ENCODE assay signal across 8 cellular contexts in the genomic region with DNA sequence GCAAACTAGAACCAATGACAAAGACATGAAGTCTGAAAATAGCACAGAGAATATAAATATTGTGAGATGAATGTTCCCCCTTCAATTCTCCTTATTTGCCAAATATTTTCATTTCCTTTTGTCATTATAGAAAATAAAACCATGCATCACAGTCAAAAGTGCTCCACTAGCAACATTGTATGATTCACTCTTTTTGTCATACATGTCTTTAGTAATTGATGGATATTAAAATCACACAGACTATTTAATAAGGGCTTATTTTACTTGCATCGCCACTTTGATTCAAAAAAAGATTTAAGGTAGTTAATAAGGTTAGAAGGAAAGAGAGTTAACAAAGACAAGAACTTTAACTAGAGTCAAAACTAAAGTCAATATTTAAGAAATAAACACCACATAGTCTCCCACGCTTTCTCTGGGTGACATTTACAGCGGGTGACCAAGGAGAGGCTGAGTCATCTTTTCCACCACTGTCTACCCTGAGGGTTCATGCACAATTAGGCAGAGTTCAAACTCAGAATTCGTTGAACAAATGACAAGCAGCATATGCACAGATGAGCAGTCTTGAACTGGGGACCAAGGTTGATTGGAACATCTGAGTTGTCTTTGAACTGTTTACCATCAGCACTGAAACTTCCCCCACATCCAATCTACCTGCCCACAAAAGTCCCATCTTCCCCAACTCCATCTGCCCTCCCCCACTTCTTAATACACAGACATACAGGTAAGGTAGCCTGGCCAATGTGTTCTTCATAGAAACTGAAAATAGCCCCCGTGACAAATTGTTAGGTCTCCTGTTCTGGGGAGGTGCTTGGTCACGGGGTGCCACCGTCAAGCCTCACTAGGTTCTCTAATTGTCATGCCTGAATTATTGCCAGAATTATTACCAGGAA. TPM values are rescaled to one million over a fixed set of nuclear protein-coding genes. Genes with fewer than 3 reads are reported as not detected.
DNase-seq lines count a peak whose midpoint lies in the region; ATAC-seq and TF ChIP-seq lines count a peak whose summit lies in the region.

No MANE protein-coding gene starts in this region.

- H3K4me3 ChIP-seq in PC-3 (ENCODE audit: low read length), result no peak overlapping the region

- H3K27me3 ChIP-seq in PC-3 (ENCODE audit: low read length), result no peaks in the 10 kb centered on the region

- CTCF ChIA-PET in PC-3 (lab: Charles Lee), result no interaction called here

- H3K27ac Mint-ChIP-seq in HFFc6, result no peak overlapping the region

- no peaks in the 10 kb centered on the region for H4K20me1 ChIP-seq in PC-3 (ENCODE audit: low read length)

- peaks cover 4% of the 10 kb centered on the region for H3K9me3 Mint-ChIP-seq in HFFc6

- peak overlapping the region; percentile 18 for H3K4me2 ChIP-seq in PC-3 (ENCODE audit: low read length)

- ATAC-seq in GM18517 (IDR thresholded peaks at IDR 0.05; ENCODE audit: unreplicated experiment) (peak; percentile 98), PC-3 (peak; percentile 97)

- H3K4me3 Mint-ChIP-seq in HFFc6, result no peak overlapping the region

- H3K9me2 ChIP-seq in PC-3 (replicated peaks; ENCODE audit: low read length), result no peaks in the 10 kb centered on the region

- H3K9ac ChIP-seq in PC-3 (ENCODE audit: low read length), result no peak overlapping the region

- peak; percentile 22 for DNase-seq in HFFc6
- DNase-seq in PC-3, result peak; percentile 67
- DNase-seq in kidney glomerular epithelial cell (lab: John Stamatoyannopoulos, UW), result peak; percentile 4
- DNase-seq in mesenteric fat pad (ENCODE audit: low spot score), result no peak
- no peak for DNase-seq in NCI-H1105 (lab: John Stamatoyannopoulos, UW)
- no peak for DNase-seq in globus pallidus (ENCODE audit: low spot score)
- DNase-seq in GOT3 (lab: John Stamatoyannopoulos, UW), result no peak

- BruUV-seq in PC-3 (replicated peaks; lab: Mats Ljungman, UMichigan), result no TSS peak

- POLR2A ChIA-PET in PC-3 (lab: Charles Lee; ENCODE audit: unreplicated experiment), result no interaction called here

- intact Hi-C loops in PC-3 (cut with micrococcal nuclease), result no loop called here

- H3K4me1 Mint-ChIP-seq in HFFc6 (ENCODE audit: low read depth), result peaks cover 21% of the 10 kb centered on the region

- peaks cover 11% of the 10 kb centered on the region for H3K27me3 Mint-ChIP-seq in HFFc6 (ENCODE audit: insufficient read depth)

- TF ChIP-seq CTCF in HFFc6 (IDR thresholded peaks at IDR 0.05) (no peak), PC-3 (conservative IDR thresholded peaks at IDR 0.05; ENCODE audit: low read depth, low read length) (no peak)

- H3F3A ChIP-seq in PC-3 (ENCODE audit: low read length, unreplicated experiment), result no peaks in the 10 kb centered on the region

- H2AFZ ChIP-seq in PC-3 (ENCODE audit: low read length), result no peak overlapping the region

- no peaks in the 10 kb centered on the region for H3K9me3 ChIP-seq in PC-3 (ENCODE audit: low read length)

- no peaks in the 10 kb centered on the region for H3K36me3 ChIP-seq in PC-3 (ENCODE audit: low read depth, low read length)

- H3K79me2 ChIP-seq in PC-3 (ENCODE audit: low read length), result no peaks in the 10 kb centered on the region

- H3K27ac ChIP-seq in PC-3 (ENCODE audit: low read length), result peak overlapping the region; percentile 12

- H3K4me1 ChIP-seq in PC-3 (ENCODE audit: insufficient read depth, low read length), result peaks cover 14% of the 10 kb centered on the region

- no peaks in the 10 kb centered on the region for H3K36me3 Mint-ChIP-seq in HFFc6 (ENCODE audit: low read depth)

RNA-seq across cellular contexts. Expression of gene C7orf25, which starts 42.5 kb away (rescaled TPM):
- total RNA-seq in HFFc6 (2021; fragmentation: NEBNext Ultra II Directional; extraction: Animal tissue kit (Norgen Biotek cat#: 25700)), result 1 to 10 TPM; 4.3 to 8.3 (median 6.8) TPM
- total RNA-seq in PC-3 (2014; rRNA removed) (2.5 and 3.2 TPM in 2 replicates), mesenteric fat pad (5.9 TPM)

Comparison
In these comparisons a context has a peak if more than half of its experiments do, and no peak if none do; other contexts are left out.
1. DNase-seq: peak in HFFc6 (single experiment), PC-3 (single experiment) and kidney glomerular epithelial cell (single experiment); none in mesenteric fat pad (single experiment), NCI-H1105 (single experiment), globus pallidus (single experiment) and GOT3 (single experiment).